In genomic region chr10:22333167-22333566, GRCh38 we compare ENCODE assay signal across 14 cellular contexts. TPM values are rescaled to one million over a fixed set of nuclear protein-coding genes. Genes with fewer than 3 reads are reported as not detected.
A peak's percentile ranks its signal among the peaks of the same experiment; 100 is the strongest.
DNase-seq lines count a peak whose midpoint lies in the region; ATAC-seq and TF ChIP-seq lines count a peak whose summit lies in the region.
"Had no signal": no experiment of that assay in that cellular context is flagged by ENCODE, and none has a peak within 500 bp of the region (broad histone marks: within the 10 kb centered on the region; RNA-seq: fewer than 3 reads in every experiment).

No MANE protein-coding gene starts in this region.

- 0 out of 2 replicates have a peak overlapping the region, but pooled peaks have one; percentile 26 for H3K4me2 ChIP-seq in OCI-LY7 (ENCODE audit: low read length)
- H3K4me2 ChIP-seq: KMS-11 had no signal

- H3K79me2 ChIP-seq in OCI-LY7 (ENCODE audit: insufficient read depth, low read depth, low read length), result no peaks in the 10 kb centered on the region

- TF ChIP-seq CTCF in OCI-LY7 (conservative IDR thresholded peaks at IDR 0.05; ENCODE audit: low read length), result no peak
- TF ChIP-seq CTCF in breast epithelium (IDR thresholded peaks at IDR 0.05), result no peak

- no peak overlapping the region for H3K27ac ChIP-seq in OCI-LY7 (ENCODE audit: low read depth, low read length, poor library complexity, severe bottlenecking)
- peak overlapping the region; percentile 59 for H3K27ac ChIP-seq in effector memory CD4-positive, alpha-beta T cell (ENCODE audit: insufficient read depth, low read length, poor library complexity, severe bottlenecking)
- no peak overlapping the region for H3K27ac ChIP-seq in subcutaneous abdominal adipose tissue (ENCODE audit: low read depth, low read length)
- no peak overlapping the region for H3K27ac ChIP-seq in breast epithelium
- H3K27ac ChIP-seq: KMS-11 had no signal

- peaks cover 10% of the 10 kb centered on the region for H3K4me1 ChIP-seq in OCI-LY7 (ENCODE audit: insufficient read depth, low read length, poor library complexity, severe bottlenecking)
- peaks cover 36% of the 10 kb centered on the region for H3K4me1 ChIP-seq in effector memory CD4-positive, alpha-beta T cell (ENCODE audit: control insufficient read depth, insufficient read depth, low read length, poor library complexity, severe bottlenecking)
- H3K4me1 ChIP-seq in subcutaneous abdominal adipose tissue (ENCODE audit: control insufficient read depth in 5 of 5, insufficient read depth in 5 of 5, low read length in 5 of 5), result peaks cover 0 to 37% (median 32%) of the 10 kb centered on the region in 5 donors
- no peaks in the 10 kb centered on the region for H3K4me1 ChIP-seq in breast epithelium

- peaks cover 25% of the 10 kb centered on the region for H3K27me3 ChIP-seq in effector memory CD4-positive, alpha-beta T cell (replicated peaks; ENCODE audit: control insufficient read depth, insufficient read depth, low read length, poor library complexity, severe bottlenecking)
- peaks cover 30 to 44% (median 38%) of the 10 kb centered on the region in 5 donors for H3K27me3 ChIP-seq in subcutaneous abdominal adipose tissue (ENCODE audit: control insufficient read depth in 5 of 5, insufficient read depth in 4 of 5, low read length in 5 of 5)
- H3K27me3 ChIP-seq in breast epithelium, result peaks cover 8 to 42% of the 10 kb centered on the region in 2 donors

- H3K9ac ChIP-seq in subcutaneous abdominal adipose tissue (ENCODE audit: low read length in 5 of 5), result no peak overlapping the region
- H3K9ac ChIP-seq: KMS-11 had no signal

- H3K9me3 ChIP-seq in OCI-LY7 (ENCODE audit: low read length), result no peaks in the 10 kb centered on the region
- H3K9me3 ChIP-seq in effector memory CD4-positive, alpha-beta T cell (ENCODE audit: control insufficient read depth, low read length), result no peaks in the 10 kb centered on the region
- H3K9me3 ChIP-seq in subcutaneous abdominal adipose tissue (ENCODE audit: control insufficient read depth in 5 of 5, low read length in 5 of 5), result peaks cover 0 to 3% (median 0%) of the 10 kb centered on the region in 5 donors
- H3K9me3 ChIP-seq in breast epithelium, result no peaks in the 10 kb centered on the region

- H3K36me3 ChIP-seq in OCI-LY7 (ENCODE audit: insufficient read depth, low read length), result peaks cover 6% of the 10 kb centered on the region
- H3K36me3 ChIP-seq in effector memory CD4-positive, alpha-beta T cell (ENCODE audit: control insufficient read depth, insufficient read depth, low read length), result peaks cover 13% of the 10 kb centered on the region
- peaks cover 12 to 21% (median 14%) of the 10 kb centered on the region in 5 donors for H3K36me3 ChIP-seq in subcutaneous abdominal adipose tissue (ENCODE audit: control insufficient read depth in 5 of 5, insufficient read depth in 5 of 5, low read length in 5 of 5)
- peaks cover 7% of the 10 kb centered on the region for H3K36me3 ChIP-seq in breast epithelium

- no TSS peak for BruUV-seq in OCI-LY7 (replicated peaks; lab: Mats Ljungman, UMichigan)

- H3K4me3 ChIP-seq in OCI-LY7 (ENCODE audit: low read depth, low read length, poor library complexity, severe bottlenecking) (no peak overlapping the region), subcutaneous abdominal adipose tissue (ENCODE audit: low read depth in 1 of 5, low read length in 5 of 5) (peak overlapping the region in 3 of 5 donors; percentile 1 to 38 (median 7)), breast epithelium (no peak overlapping the region)
- H3K4me3 ChIP-seq in effector memory CD4-positive, alpha-beta T cell (ENCODE audit: insufficient read depth, low read depth, low read length, poor library complexity, severe bottlenecking), result peak overlapping the region; percentile 37

- intact Hi-C loops in OCI-LY7 (cut with micrococcal nuclease; ENCODE audit: unreplicated experiment) (no loop called here), breast epithelium (cut with DNase I; ENCODE audit: low total_unique reads) (no loop called here), Right ventricle myocardium superior (cut with DNase I) (no loop called here)

- H2AFZ ChIP-seq in OCI-LY7 (ENCODE audit: low read length), result no peak overlapping the region

- POLR2A ChIA-PET in OCI-LY7 (lab: Charles Lee), result no interaction called here

- no peak for ATAC-seq in HG02642 (IDR thresholded peaks at IDR 0.05; ENCODE audit: poor library complexity, unreplicated experiment)
- ATAC-seq in Right ventricle myocardium superior (ENCODE audit: poor library complexity), result no peak

- H4K20me1 ChIP-seq in OCI-LY7 (ENCODE audit: insufficient read depth, low read length), result no peaks in the 10 kb centered on the region; the same call in 1 of the 2 replicates

- TF ChIP-seq POLR2A in breast epithelium (IDR thresholded peaks at IDR 0.05), result no peak

- peak; percentile 67 for DNase-seq in activated effector memory CD4-positive, alpha-beta T cell treated with anti-CD3 and anti-CD28 coated beads, Interleukin-2, amount 50 U/mL, for 16 hours
- DNase-seq in activated effector memory CD4-positive, alpha-beta T cell treated with Interleukin-2 at 50 U/mL for 16 hours, result no peak
- no peak for DNase-seq in OCI-LY7 (ENCODE audit: low spot score)
- no peak for DNase-seq in effector memory CD4-positive, alpha-beta T cell
- no peak for DNase-seq in breast epithelium (ENCODE audit: low spot score in 2 of 2)
- no peak for DNase-seq in Right ventricle myocardium superior
- DNase-seq: activated CD4-positive, CD25-positive, alpha-beta regulatory T cell treated with anti-CD3 and anti-CD28 coated beads, Interleukin-2, amount 50 U/mL, for 72 hours; amygdala; foreskin fibroblast; kidney; NCI-H1930 had no signal

- CTCF ChIA-PET in OCI-LY7 (lab: Charles Lee; ENCODE audit: unreplicated experiment), result no interaction called here

- no peaks in the 10 kb centered on the region for H3K9me2 ChIP-seq in OCI-LY7 (ENCODE audit: insufficient read depth, low read length)

RNA-seq across cellular contexts. Expression of gene SPAG6, which starts 12.1 kb away (rescaled TPM):
- not detected in 2 replicates for total RNA-seq in OCI-LY7 (2014; rRNA removed; shearing (Covaris generic))
- total RNA-seq in OCI-LY7 (2022) (not detected in 2 replicates), breast epithelium (1 to 10 TPM in 1 of 3 donors, under 1 TPM in 1, not detected in 1; 0.59 to 4.9 TPM), Right ventricle myocardium superior (not detected)

RNA-seq across cellular contexts. Expression of gene BMI1, which starts 12.3 kb away (rescaled TPM):
- total RNA-seq in OCI-LY7 (2014; rRNA removed; shearing (Covaris generic)), result 5.7 and 7.4 TPM in 2 replicates
- 17.8 and 19.4 TPM in 2 replicates for total RNA-seq in OCI-LY7 (2022)
- total RNA-seq in breast epithelium, result 10 to 100 TPM; 48.5 to 92.3 (median 68.5) TPM
- total RNA-seq in Right ventricle myocardium superior, result 36.5 TPM

RNA-seq across cellular contexts. Expression of gene COMMD3, which starts 17.0 kb away (rescaled TPM):
- 24.6 and 30.1 TPM in 2 replicates for total RNA-seq in OCI-LY7 (2014; rRNA removed; shearing (Covaris generic))
- total RNA-seq in OCI-LY7 (2022), result 50.8 and 53.0 TPM in 2 replicates
- total RNA-seq in breast epithelium, result 10 to 100 TPM; 30.1 to 51.4 (median 35.7) TPM
- total RNA-seq in Right ventricle myocardium superior, result 87.0 TPM

Comparison
In these comparisons a context has a peak if more than half of its experiments do, and no peak if none do; other contexts are left out.
1. H3K4me3 ChIP-seq: peak in effector memory CD4-positive, alpha-beta T cell (single experiment) and subcutaneous abdominal adipose tissue (3 of 5); none in OCI-LY7 (single experiment) and breast epithelium (0 of 3).